Comparison of ENCODE assay signal across 31 cellular contexts in the genomic region with DNA sequence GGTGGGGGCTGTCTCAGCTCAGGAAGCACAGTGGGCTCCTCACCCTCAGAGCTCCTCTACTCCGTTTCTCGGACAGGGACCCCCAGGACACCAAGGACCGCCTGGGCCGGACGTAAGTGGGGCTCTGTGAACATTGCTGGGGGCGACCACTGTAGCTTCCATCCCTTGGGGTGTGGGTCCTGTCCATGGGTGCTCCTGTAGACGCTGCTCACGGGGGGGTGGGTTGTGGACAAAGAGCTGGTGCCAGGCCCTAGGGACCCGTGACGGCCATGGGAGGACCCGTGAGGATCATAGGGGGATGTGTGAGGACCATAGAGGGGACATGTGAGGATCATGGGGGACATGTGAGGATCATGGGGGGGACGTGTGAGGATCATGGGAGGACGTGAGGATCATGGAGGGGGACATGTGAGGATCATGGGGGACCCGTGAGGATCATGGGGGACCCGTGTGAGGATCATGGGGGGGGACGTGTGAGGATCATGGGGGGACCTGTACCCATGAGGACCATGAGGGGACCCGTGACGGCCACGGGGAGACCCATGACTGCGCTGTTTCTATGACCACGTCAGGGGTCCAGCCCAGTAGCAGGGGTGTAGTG. TPM values are rescaled to one million over a fixed set of nuclear protein-coding genes. Genes with fewer than 3 reads are reported as not detected.
DNase-seq lines count a peak whose midpoint lies in the region; ATAC-seq and TF ChIP-seq lines count a peak whose summit lies in the region.
"Had no signal": no experiment of that assay in that cellular context is flagged by ENCODE, and none has a peak within 500 bp of the region (broad histone marks: within the 10 kb centered on the region; RNA-seq: fewer than 3 reads in every experiment).

No MANE protein-coding gene starts in this region.

- H3K36me3 Mint-ChIP-seq in central memory CD8-positive, alpha-beta T cell (ENCODE audit: insufficient read depth), result peaks cover 2% of the 10 kb centered on the region
- H3K36me3 Mint-ChIP-seq in mesothelial cell of epicardium, result peaks cover 6% of the 10 kb centered on the region
- peaks cover 2% of the 10 kb centered on the region for H3K36me3 Mint-ChIP-seq in Calu3 (ENCODE audit: insufficient read depth, unreplicated experiment)
- H3K36me3 Mint-ChIP-seq: activated naive CD4-positive, alpha-beta T cell treated with anti-CD3 and anti-CD28 coated beads, Interleukin-2, amount 50 U/mL, for 72 hours had no signal

- H3K9me3 ChIP-seq in right cardiac atrium (ENCODE audit: control insufficient read depth, low read length) (no peaks in the 10 kb centered on the region), suprapubic skin (no peaks in the 10 kb centered on the region)
- H3K9me3 ChIP-seq: BLaER1, MG63, pancreas, right lobe of liver, upper lobe of left lung had no signal

- H3K4me1 ChIP-seq in right cardiac atrium (ENCODE audit: control insufficient read depth, insufficient read depth, low read length), result no peaks in the 10 kb centered on the region
- peaks cover 4% of the 10 kb centered on the region for H3K4me1 ChIP-seq in suprapubic skin
- H3K4me1 ChIP-seq: breast epithelium, pancreas, right lobe of liver, upper lobe of left lung had no signal

- peaks cover 4% of the 10 kb centered on the region for H3K9me3 Mint-ChIP-seq in central memory CD8-positive, alpha-beta T cell
- H3K9me3 Mint-ChIP-seq in mesothelial cell of epicardium (no peaks in the 10 kb centered on the region), Calu3 (ENCODE audit: low read depth, unreplicated experiment) (no peaks in the 10 kb centered on the region)
- H3K9me3 Mint-ChIP-seq: activated naive CD4-positive, alpha-beta T cell treated with anti-CD3 and anti-CD28 coated beads, Interleukin-2, amount 50 U/mL, for 72 hours; activated T-helper 2 cell treated with anti-CD3 and anti-CD28 coated beads, Interferon-gamma antibody, Interleukin-2, Interleukin-4, amounts not matched to agents 10 μg/mL and 5 μg/mL and 100 μg/mL, durations not matched to agents 14 hours and 24 hours and 36 hours; nephron had no signal

- H3K4me3 ChIP-seq in right cardiac atrium (ENCODE audit: low read length), result no peak overlapping the region
- H3K4me3 ChIP-seq in suprapubic skin, result no peak overlapping the region
- H3K4me3 ChIP-seq: BLaER1, breast epithelium, hepatocyte, lung, MG63, pancreas, right lobe of liver, upper lobe of left lung had no signal

- ATAC-seq in right cardiac atrium, result no peak
- no peak for ATAC-seq in Right ventricle myocardium superior (ENCODE audit: poor library complexity)
- ATAC-seq in central memory CD8-positive, alpha-beta T cell (replicated peaks; ENCODE audit: extremely low read depth, poor library complexity, severe bottlenecking), result no peak
- ATAC-seq: activated CD4-positive, CD25-positive, alpha-beta regulatory T cell treated with anti-CD3 and anti-CD28 coated beads, Interleukin-2, amount 50 U/mL, for 24 hours; activated naive CD4-positive, alpha-beta T cell treated with anti-CD3 and anti-CD28 coated beads, Interleukin-2, amount 50 U/mL, for 72 hours; pancreas; PC-3; right lobe of liver; Right ventricle myocardium inferior; SK-N-SH treated with all-trans-retinoic acid at 6 μM for 48 hours; T-helper 17 cell had no signal

- DNase-seq in right cardiac atrium (peak; percentile 7 to 43 (median 33)), Right ventricle myocardium superior (no peak), mesothelial cell of epicardium (ENCODE audit: low spot score in 2 of 2, unreplicated experiment in 2 of 2) (peak in 1 of 2 experiments; percentile 32), suprapubic skin (ENCODE audit: low spot score in 2 of 2) (peak; percentile 63 to 72), hepatic stellate cell (ENCODE audit: low spot score) (no peak), Calu3 (no peak), posterior vena cava (ENCODE audit: low spot score) (no peak)
- DNase-seq in central memory CD8-positive, alpha-beta T cell (ENCODE audit: low spot score in 2 of 2), result no peak
- DNase-seq: activated CD4-positive, alpha-beta T cell treated with anti-CD3 and anti-CD28 coated beads, Interleukin-2, amount 50 U/mL, for 48 hours; anterior cingulate cortex; DMS153; KG1; NCI-H1930; NCI-H526 treated with DMSO at 0.1 percent for 48 hours; PC-3; stimulated activated CD4-positive, alpha-beta T cell treated with anti-CD3 and anti-CD28 coated beads, Interleukin-4, amount 100 ng/mL, for 1 hour; T-helper 17 cell had no signal

- BruUV-seq in Calu3 (replicated peaks; lab: Mats Ljungman, UMichigan), result no TSS peak

- no peaks in the 10 kb centered on the region for H3K4me1 Mint-ChIP-seq in central memory CD8-positive, alpha-beta T cell
- H3K4me1 Mint-ChIP-seq in mesothelial cell of epicardium (no peaks in the 10 kb centered on the region), Calu3 (ENCODE audit: low read depth, unreplicated experiment) (no peaks in the 10 kb centered on the region)
- H3K4me1 Mint-ChIP-seq: nephron, T-helper 17 cell had no signal

- CTCF ChIA-PET in Calu3 (lab: Charles Lee), result interaction anchor here (0.7 kb wide), 1 partner anchor 209 kb away, joined by 3 read pairs; no protein-coding TSS in a partner anchor

- no peaks in the 10 kb centered on the region for H3K27me3 ChIP-seq in right cardiac atrium (ENCODE audit: control insufficient read depth, insufficient read depth)
- no peaks in the 10 kb centered on the region for H3K27me3 ChIP-seq in suprapubic skin
- H3K27me3 ChIP-seq: BLaER1, breast epithelium, hepatocyte, MG63, pancreas, right lobe of liver, upper lobe of left lung had no signal

- no peak for TF ChIP-seq EP300 in suprapubic skin (IDR thresholded peaks at IDR 0.05)

- H3K27ac ChIP-seq in right cardiac atrium (ENCODE audit: low read length) (no peak overlapping the region), suprapubic skin (no peak overlapping the region)
- H3K27ac ChIP-seq: BLaER1, hepatocyte, pancreas, right lobe of liver, upper lobe of left lung had no signal

- TF ChIP-seq CTCF in mesothelial cell of epicardium (IDR thresholded peaks at IDR 0.05; ENCODE audit: unreplicated experiment) (no peak), suprapubic skin (IDR thresholded peaks at IDR 0.05) (no peak), Calu3 (IDR thresholded peaks at IDR 0.05; ENCODE audit: unreplicated experiment) (no peak)

- intact Hi-C loops in right cardiac atrium (cut with DNase I) (loop anchor here in 1 of 4 donors (10.0 kb wide), 1 partner anchor 115 kb away; no protein-coding TSS in a partner anchor), Right ventricle myocardium superior (cut with DNase I) (no loop called here), Calu3 (cut with micrococcal nuclease; ENCODE audit: unreplicated experiment) (no loop called here), posterior vena cava (cut with DNase I) (no loop called here)

- peak overlapping the region; percentile 39 for H3K27ac Mint-ChIP-seq in central memory CD8-positive, alpha-beta T cell (ENCODE audit: low read depth)
- peak overlapping the region; percentile 64 for H3K27ac Mint-ChIP-seq in mesothelial cell of epicardium
- no peak overlapping the region for H3K27ac Mint-ChIP-seq in Calu3 (ENCODE audit: unreplicated experiment)
- H3K27ac Mint-ChIP-seq: activated naive CD4-positive, alpha-beta T cell treated with anti-CD3 and anti-CD28 coated beads, Interleukin-2, amount 50 U/mL, for 72 hours; activated T-helper 2 cell treated with anti-CD3 and anti-CD28 coated beads, Interferon-gamma antibody, Interleukin-2, Interleukin-4, amounts not matched to agents 10 μg/mL and 5 μg/mL and 100 μg/mL, durations not matched to agents 14 hours and 24 hours and 36 hours; nephron; T-helper 17 cell had no signal

- H3K36me3 ChIP-seq in suprapubic skin, result peaks cover 84% of the 10 kb centered on the region
- H3K36me3 ChIP-seq: BLaER1, breast epithelium, pancreas, right lobe of liver had no signal

- no peaks in the 10 kb centered on the region for H3K27me3 Mint-ChIP-seq in central memory CD8-positive, alpha-beta T cell
- H3K27me3 Mint-ChIP-seq in mesothelial cell of epicardium (ENCODE audit: low read depth), result no peaks in the 10 kb centered on the region
- no peaks in the 10 kb centered on the region for H3K27me3 Mint-ChIP-seq in Calu3 (ENCODE audit: unreplicated experiment)
- H3K27me3 Mint-ChIP-seq: T-helper 17 cell had no signal

- no peak overlapping the region for H3K4me3 Mint-ChIP-seq in central memory CD8-positive, alpha-beta T cell
- H3K4me3 Mint-ChIP-seq in mesothelial cell of epicardium (no peak overlapping the region), Calu3 (ENCODE audit: low read depth, unreplicated experiment) (no peak overlapping the region)
- H3K4me3 Mint-ChIP-seq: nephron, T-helper 17 cell had no signal

- 77% methylated on average over 21 of the region's 21 CpGs for WGBS in right cardiac atrium
- WGBS in suprapubic skin, result 69% methylated on average over 16 of the region's 21 CpGs

- no peak for TF ChIP-seq POLR2A in suprapubic skin (IDR thresholded peaks at IDR 0.05)

RNA-seq across cellular contexts. Expression of a gene that starts 18.1 kb away (rescaled TPM):
- total RNA-seq in right cardiac atrium, result 100 to 1,000 TPM; 112 to 192 (median 171) TPM
- 165 TPM for polyA plus RNA-seq in right cardiac atrium
- total RNA-seq in Right ventricle myocardium superior, result 173 TPM
- total RNA-seq in mesothelial cell of epicardium, result 539 to 636 TPM (median 611 TPM) in 3 replicates
- 100 to 1,000 TPM; 105 to 123 (median 109) TPM for total RNA-seq in suprapubic skin
- total RNA-seq in Calu3 (2022), result 17.8 and 18.5 TPM in 2 replicates
- 100 to 1,000 TPM; 606 to 689 TPM for total RNA-seq in posterior vena cava

Comparison
In these comparisons a context has a peak if more than half of its experiments do, and no peak if none do; other contexts are left out.
1. DNase-seq: peak in right cardiac atrium (3 of 3) and suprapubic skin (2 of 2); none in Right ventricle myocardium superior (single experiment), central memory CD8-positive, alpha-beta T cell (0 of 2), hepatic stellate cell (single experiment), Calu3 (single experiment) and posterior vena cava (single experiment).